Comparison of ENCODE assay signal across 1 cellular context in genomic region chr17:49691677-49692191, GRCh38.
TF ChIP-seq lines count a peak whose summit lies in the region.

No MANE protein-coding gene starts in this region.

TF ChIP-seq in WTC11, 78 proteins besides CTCF, POLR2A, EP300 and RAD21 (continued from another document):
- TF ChIP-seq ATF6 (CRISPR knock-in tag; IDR thresholded peaks at IDR 0.05) = no peak
- TF ChIP-seq ZSCAN18 (CRISPR knock-in tag; IDR thresholded peaks at IDR 0.05) = no peak
- no peak for TF ChIP-seq TEAD1 (CRISPR knock-in tag; IDR thresholded peaks at IDR 0.05)
- no peak for TF ChIP-seq CREM (CRISPR knock-in tag; IDR thresholded peaks at IDR 0.05)
- TF ChIP-seq SMAD4 (CRISPR knock-in tag; IDR thresholded peaks at IDR 0.05) = no peak
